In the genomic region with DNA sequence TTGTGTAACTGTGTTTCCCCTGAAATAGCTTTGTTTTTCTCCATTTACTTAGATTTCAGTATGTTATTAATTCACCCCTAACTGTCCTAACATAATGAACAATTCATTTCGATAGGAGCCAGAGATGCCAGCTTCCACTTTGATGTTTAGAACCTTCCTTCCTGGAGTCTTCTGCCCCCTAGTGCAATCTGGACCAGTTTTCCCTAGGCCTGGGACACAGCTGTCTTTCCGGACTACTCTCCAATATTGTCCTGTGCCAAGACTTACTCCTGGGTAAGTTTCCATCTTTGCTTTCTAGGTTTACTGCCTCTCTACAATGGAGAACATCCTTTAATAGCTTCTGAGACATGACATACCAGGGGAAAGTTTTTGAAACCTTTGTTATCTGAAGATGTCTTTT, we compare ENCODE assay signal across 12 cellular contexts. TPM values are rescaled to one million over a fixed set of nuclear protein-coding genes. Genes with fewer than 3 reads are reported as not detected.
DNase-seq lines count a peak whose midpoint lies in the region; ATAC-seq and TF ChIP-seq lines count a peak whose summit lies in the region.
"Had no signal": no experiment of that assay in that cellular context is flagged by ENCODE, and none has a peak within 500 bp of the region (broad histone marks: within the 10 kb centered on the region; RNA-seq: fewer than 3 reads in every experiment).

No MANE protein-coding gene starts in this region.

- no peak overlapping the region for H3K4me3 Mint-ChIP-seq in activated T-cell treated with anti-CD3 and anti-CD28 coated beads, Interleukin-2, amount 50 U/mL, for 72 hours
- H3K4me3 Mint-ChIP-seq in activated T-cell treated with anti-CD3 and anti-CD28 coated beads, Interleukin-2, amount 50 U/mL, for 4 hours, result no peak overlapping the region

- TF ChIP-seq CTCF in VCaP (conservative IDR thresholded peaks at IDR 0.05) (peak; percentile 68), GM13976 (IDR thresholded peaks at IDR 0.05; ENCODE audit: borderline replicate concordance, control extremely low read depth, extremely low read depth, insufficient read depth, missing control alignments) (no peak)

- intact Hi-C loops in head of caudate nucleus (cut with DNase I), result no loop called here

- peaks cover 2 to 7% of the 10 kb centered on the region in 2 donors for H3K36me3 Mint-ChIP-seq in activated T-cell treated with anti-CD3 and anti-CD28 coated beads, Interleukin-2, amount 50 U/mL, for 72 hours (ENCODE audit: insufficient read depth in 2 of 2)
- peaks cover 30% of the 10 kb centered on the region for H3K36me3 Mint-ChIP-seq in activated T-cell treated with anti-CD3 and anti-CD28 coated beads, Interleukin-2, amount 50 U/mL, for 4 hours (ENCODE audit: insufficient read depth)

- H3K9me3 Mint-ChIP-seq in activated T-cell treated with anti-CD3 and anti-CD28 coated beads, Interleukin-2, amount 50 U/mL, for 72 hours, result no peaks in the 10 kb centered on the region
- H3K9me3 Mint-ChIP-seq in activated T-cell treated with anti-CD3 and anti-CD28 coated beads, Interleukin-2, amount 50 U/mL, for 4 hours, result no peaks in the 10 kb centered on the region

- no peaks in the 10 kb centered on the region for H3K27me3 Mint-ChIP-seq in activated T-cell treated with anti-CD3 and anti-CD28 coated beads, Interleukin-2, amount 50 U/mL, for 72 hours (ENCODE audit: low read depth)
- H3K27me3 Mint-ChIP-seq in activated T-cell treated with anti-CD3 and anti-CD28 coated beads, Interleukin-2, amount 50 U/mL, for 4 hours (ENCODE audit: low read depth), result no peaks in the 10 kb centered on the region

- H3K27ac Mint-ChIP-seq in activated T-cell treated with anti-CD3 and anti-CD28 coated beads, Interleukin-2, amount 50 U/mL, for 72 hours, result peak overlapping the region; percentile 32

- DNase-seq in activated T-cell treated with anti-CD3 and anti-CD28 coated beads, Interleukin-2, amount 50 U/mL, for 72 hours, result no peak
- DNase-seq in activated T-cell treated with anti-CD3 and anti-CD28 coated beads, Interleukin-2, amount 50 U/mL, for 4 hours, result no peak
- DNase-seq in head of caudate nucleus (peak in 22 of 42 donors; percentile 25 to 84 (median 62)), cerebellum (ENCODE audit: low spot score) (no peak), GM13976 (ENCODE audit: low spot score) (no peak)
- DNase-seq: activated CD4-positive, alpha-beta T cell treated with anti-CD3 and anti-CD28 coated beads, Interleukin-2, amount 50 U/mL, for 4 hours; NCI-H2107; Right ventricle myocardium superior had no signal

- in situ Hi-C loops in GM13976 (cut with MboI; ENCODE audit: low sequenced_read_pairs, unreplicated experiment), result no loop called here

- ATAC-seq in activated T-cell treated with anti-CD3 and anti-CD28 coated beads, Interleukin-2, amount 50 U/mL, for 72 hours (replicated peaks in 1 of 2), result no peak
- ATAC-seq in activated T-cell treated with anti-CD3 and anti-CD28 coated beads, Interleukin-2, amount 50 U/mL, for 4 hours, result no peak
- no peak for ATAC-seq in HG02763 (IDR thresholded peaks at IDR 0.05; ENCODE audit: unreplicated experiment)

- H3K4me1 Mint-ChIP-seq in activated T-cell treated with anti-CD3 and anti-CD28 coated beads, Interleukin-2, amount 50 U/mL, for 72 hours (ENCODE audit: low read depth), result peaks cover 7% of the 10 kb centered on the region
- H3K4me1 Mint-ChIP-seq in activated T-cell treated with anti-CD3 and anti-CD28 coated beads, Interleukin-2, amount 50 U/mL, for 4 hours (ENCODE audit: low read depth), result no peaks in the 10 kb centered on the region

- H3K27ac ChIP-seq in VCaP, result peak overlapping the region; percentile 40
- H3K27ac ChIP-seq in temporal lobe (ENCODE audit: low read depth, low read length), result peak overlapping the region; percentile 94

RNA-seq across cellular contexts. Expression of a gene that starts 12.8 kb away (rescaled TPM):
- total RNA-seq in activated T-cell treated with anti-CD3 and anti-CD28 coated beads, Interleukin-2, amount 50 U/mL, for 72 hours, result 10 to 100 TPM; 50.7 to 58.5 TPM
- total RNA-seq in activated T-cell treated with anti-CD3 and anti-CD28 coated beads, Interleukin-2, amount 50 U/mL, for 4 hours, result 10 to 100 TPM; 20.7 to 26.1 (median 21.8) TPM
- total RNA-seq in temporal lobe (6.6 TPM), cerebellum (14.1 TPM)

RNA-seq across cellular contexts. Expression of a gene that starts 13.0 kb away (rescaled TPM):
- total RNA-seq in activated T-cell treated with anti-CD3 and anti-CD28 coated beads, Interleukin-2, amount 50 U/mL, for 72 hours, result 100 to 1,000 TPM in 1 of 2 donors, 10 to 100 TPM in 1; 97.0 to 112 TPM
- total RNA-seq in activated T-cell treated with anti-CD3 and anti-CD28 coated beads, Interleukin-2, amount 50 U/mL, for 4 hours, result 100 to 1,000 TPM; 115 to 124 (median 119) TPM
- total RNA-seq in temporal lobe (36.1 TPM), cerebellum (39.2 TPM)

RNA-seq across cellular contexts. Expression of a gene that starts 20.9 kb away (rescaled TPM):
- 1 to 10 TPM; 1.4 to 2.4 TPM for total RNA-seq in activated T-cell treated with anti-CD3 and anti-CD28 coated beads, Interleukin-2, amount 50 U/mL, for 72 hours
- total RNA-seq in activated T-cell treated with anti-CD3 and anti-CD28 coated beads, Interleukin-2, amount 50 U/mL, for 4 hours, result under 1 TPM in 1 of 3 donors, not detected in 2; 0.24 TPM
- 0.49 TPM for total RNA-seq in temporal lobe
- 0.27 TPM for total RNA-seq in cerebellum
- total RNA-seq: glomerular endothelial cell had no signal

Comparison
In these comparisons a context has a peak if more than half of its experiments do, and no peak if none do; other contexts are left out.
1. DNase-seq: peak in head of caudate nucleus (22 of 42); none in activated T-cell treated with anti-CD3 and anti-CD28 coated beads, Interleukin-2, amount 50 U/mL, for 72 hours (0 of 2), activated T-cell treated with anti-CD3 and anti-CD28 coated beads, Interleukin-2, amount 50 U/mL, for 4 hours (single experiment), cerebellum (single experiment) and GM13976 (single experiment).